In the genomic region with DNA sequence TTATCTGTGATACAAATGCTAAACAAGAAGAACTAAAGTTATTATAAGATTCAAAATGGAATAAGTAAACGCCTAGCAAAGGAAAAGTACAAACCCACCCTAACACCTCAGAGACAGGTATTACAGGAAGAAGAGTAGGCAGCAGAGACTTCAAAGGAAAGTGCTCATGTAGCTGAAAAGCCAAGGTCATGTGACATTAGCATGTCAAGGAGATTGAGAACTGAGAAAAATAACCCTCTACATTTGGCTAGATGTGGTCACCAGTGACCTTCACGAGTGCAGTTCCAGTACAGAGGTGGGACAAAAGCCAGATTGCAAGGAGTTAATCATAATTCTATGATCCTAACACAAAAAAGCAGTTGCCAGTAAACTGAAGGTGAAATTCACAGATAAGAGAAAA, we compare ENCODE assay signal across 11 cellular contexts.
DNase-seq lines count a peak whose midpoint lies in the region; ATAC-seq lines count a peak whose summit lies in the region.
"Had no signal": no experiment of that assay in that cellular context is flagged by ENCODE, and none has a peak within 500 bp of the region (broad histone marks: within the 10 kb centered on the region; RNA-seq: fewer than 3 reads in every experiment).

No MANE protein-coding gene starts in this region.

- peak overlapping the region; percentile 82 for H3K27ac Mint-ChIP-seq in activated T-cell treated with anti-CD3 and anti-CD28 coated beads, Interleukin-2, amount 50 U/mL, for 72 hours
- peak overlapping the region; percentile 51 for H3K27ac Mint-ChIP-seq in stimulated activated effector memory CD8-positive, alpha-beta T cell treated with anti-CD3 and anti-CD28 coated beads, Interleukin-12 subunit alpha, Interleukin-12 subunit beta, amount 100 ng/mL, for 72 hours

- H3K36me3 Mint-ChIP-seq in activated T-cell treated with anti-CD3 and anti-CD28 coated beads, Interleukin-2, amount 50 U/mL, for 72 hours (ENCODE audit: insufficient read depth in 2 of 2): peaks cover 2% of the 10 kb centered on the region in 2 donors
- no peaks in the 10 kb centered on the region for H3K36me3 Mint-ChIP-seq in stimulated activated effector memory CD8-positive, alpha-beta T cell treated with anti-CD3 and anti-CD28 coated beads, Interleukin-12 subunit alpha, Interleukin-12 subunit beta, amount 100 ng/mL, for 72 hours

- H3K4me3 Mint-ChIP-seq in activated T-cell treated with anti-CD3 and anti-CD28 coated beads, Interleukin-2, amount 50 U/mL, for 72 hours: peak overlapping the region; percentile 25 to 67
- H3K4me3 Mint-ChIP-seq in stimulated activated effector memory CD8-positive, alpha-beta T cell treated with anti-CD3 and anti-CD28 coated beads, Interleukin-12 subunit alpha, Interleukin-12 subunit beta, amount 100 ng/mL, for 72 hours: peak overlapping the region; percentile 11

- peaks cover 33% of the 10 kb centered on the region for H3K4me1 Mint-ChIP-seq in activated T-cell treated with anti-CD3 and anti-CD28 coated beads, Interleukin-2, amount 50 U/mL, for 72 hours (ENCODE audit: low read depth)
- peaks cover 35% of the 10 kb centered on the region for H3K4me1 Mint-ChIP-seq in stimulated activated effector memory CD8-positive, alpha-beta T cell treated with anti-CD3 and anti-CD28 coated beads, Interleukin-12 subunit alpha, Interleukin-12 subunit beta, amount 100 ng/mL, for 72 hours

- H3K27me3 Mint-ChIP-seq in activated T-cell treated with anti-CD3 and anti-CD28 coated beads, Interleukin-2, amount 50 U/mL, for 72 hours (ENCODE audit: low read depth): no peaks in the 10 kb centered on the region

- DNase-seq in activated T-cell treated with anti-CD3 and anti-CD28 coated beads, Interleukin-2, amount 50 U/mL, for 72 hours: peak in 1 of 2 donors; percentile 4
- no peak for DNase-seq in activated T-cell treated with anti-CD3 and anti-CD28 coated beads, Interleukin-2, amount 50 U/mL, for 48 hours
- DNase-seq in stimulated activated effector memory CD8-positive, alpha-beta T cell treated with anti-CD3 and anti-CD28 coated beads, Interleukin-12 subunit alpha, Interleukin-12 subunit beta, amount 100 ng/mL, for 72 hours (ENCODE audit: low spot score in 2 of 2): no peak
- no peak for DNase-seq in amygdala (lab: John Stamatoyannopoulos, UW)
- DNase-seq in epidermal melanocyte (ENCODE audit: insufficient read length, low spot score): no peak
- DNase-seq in putamen (ENCODE audit: low spot score): no peak
- DNase-seq: ACHN; NCI-H1105; stimulated activated naive CD4-positive, alpha-beta T cell treated with Interleukin-2 at 50 U/mL for 16 hours had no signal

- peaks cover 0 to 2% of the 10 kb centered on the region in 2 donors for H3K9me3 Mint-ChIP-seq in activated T-cell treated with anti-CD3 and anti-CD28 coated beads, Interleukin-2, amount 50 U/mL, for 72 hours
- no peaks in the 10 kb centered on the region for H3K9me3 Mint-ChIP-seq in stimulated activated effector memory CD8-positive, alpha-beta T cell treated with anti-CD3 and anti-CD28 coated beads, Interleukin-12 subunit alpha, Interleukin-12 subunit beta, amount 100 ng/mL, for 72 hours

- peak; percentile 76 to 89 for ATAC-seq in activated T-cell treated with anti-CD3 and anti-CD28 coated beads, Interleukin-2, amount 50 U/mL, for 72 hours (replicated peaks in 1 of 2)
- ATAC-seq in HG02588 (IDR thresholded peaks at IDR 0.05; ENCODE audit: unreplicated experiment) (peak; percentile 95), HG03571 (IDR thresholded peaks at IDR 0.05; ENCODE audit: unreplicated experiment) (peak; percentile 85)
- peak; percentile 69 for ATAC-seq in stimulated activated effector memory CD8-positive, alpha-beta T cell treated with anti-CD3 and anti-CD28 coated beads, Interleukin-12 subunit alpha, Interleukin-12 subunit beta, amount 100 ng/mL, for 72 hours
